Comparison of ENCODE assay signal across 11 cellular contexts in genomic region chr2:68742638-68743037, GRCh38. TPM values are rescaled to one million over a fixed set of nuclear protein-coding genes. Genes with fewer than 3 reads are reported as not detected.
DNase-seq lines count a peak whose midpoint lies in the region; ATAC-seq and TF ChIP-seq lines count a peak whose summit lies in the region.
"Had no signal": no experiment of that assay in that cellular context is flagged by ENCODE, and none has a peak within 500 bp of the region (broad histone marks: within the 10 kb centered on the region; RNA-seq: fewer than 3 reads in every experiment).

No MANE protein-coding gene starts in this region.

- H4K20me1 ChIP-seq in DOHH2 (ENCODE audit: control insufficient read depth, insufficient read depth, low read depth, low read length), result no peaks in the 10 kb centered on the region

- H3K27ac Mint-ChIP-seq in T-cell, result peak overlapping the region; percentile 86 to 94
- H3K27ac Mint-ChIP-seq in MCF 10A (ENCODE audit: low read depth, unreplicated experiment), result no peak overlapping the region

- ATAC-seq in HG02588 (IDR thresholded peaks at IDR 0.05; ENCODE audit: unreplicated experiment) (peak; percentile 40), T-cell (replicated peaks in 1 of 4) (no peak), HG02852 (IDR thresholded peaks at IDR 0.05; ENCODE audit: unreplicated experiment) (no peak)

- peak overlapping the region; percentile 84 for H3K4me2 ChIP-seq in DOHH2 (ENCODE audit: low read length)

- peak overlapping the region in 2 of 3 donors; percentile 41 to 55 for H3K4me3 Mint-ChIP-seq in T-cell
- no peak overlapping the region for H3K4me3 Mint-ChIP-seq in MCF 10A (ENCODE audit: unreplicated experiment)

- peaks cover 57% of the 10 kb centered on the region for H3K36me3 Mint-ChIP-seq in T-cell
- H3K36me3 Mint-ChIP-seq in MCF 10A (ENCODE audit: insufficient read depth, unreplicated experiment), result no peaks in the 10 kb centered on the region

- no peaks in the 10 kb centered on the region for H3K27me3 ChIP-seq in DOHH2 (ENCODE audit: control insufficient read depth, low read length)
- H3K27me3 ChIP-seq: brain microvascular endothelial cell had no signal

- H3K4me1 Mint-ChIP-seq in T-cell (peaks cover 94 to 96% (median 96%) of the 10 kb centered on the region in 3 donors), MCF 10A (ENCODE audit: insufficient read depth, unreplicated experiment) (peaks cover 21% of the 10 kb centered on the region)

- DNase-seq in T-cell, result no peak
- DNase-seq in HCEC 1CT, result no peak
- no peak for DNase-seq in MCF 10A (ENCODE audit: unreplicated experiment)
- DNase-seq: brain microvascular endothelial cell, mammary epithelial cell, NCI-H226, WERI-Rb-1 had no signal

- peaks cover 25% of the 10 kb centered on the region for H3K36me3 ChIP-seq in DOHH2 (ENCODE audit: control insufficient read depth, low read length)
- H3K36me3 ChIP-seq in mesodermal cell (ENCODE audit: control insufficient read depth, insufficient read depth, low read length), result no peaks in the 10 kb centered on the region
- H3K36me3 ChIP-seq: brain microvascular endothelial cell, WERI-Rb-1 had no signal

- peaks cover 33% of the 10 kb centered on the region for H3F3A ChIP-seq in DOHH2 (ENCODE audit: control insufficient read depth, insufficient read depth)

- H3K9me2 ChIP-seq in DOHH2 (replicated peaks; ENCODE audit: control insufficient read depth, low read length), result no peaks in the 10 kb centered on the region

- TF ChIP-seq CTCF in DOHH2 (IDR thresholded peaks at IDR 0.05; ENCODE audit: low read depth, low read length, poor library complexity, severe bottlenecking) (no peak), MCF 10A (IDR thresholded peaks at IDR 0.05; ENCODE audit: unreplicated experiment) (no peak)

- H3K9me3 Mint-ChIP-seq in T-cell, result no peaks in the 10 kb centered on the region
- H3K9me3 Mint-ChIP-seq in MCF 10A (ENCODE audit: unreplicated experiment), result no peaks in the 10 kb centered on the region

- intact Hi-C loops in MCF 10A (cut with micrococcal nuclease), result no loop called here

- H3K27me3 Mint-ChIP-seq in T-cell (no peaks in the 10 kb centered on the region), MCF 10A (ENCODE audit: insufficient read depth, unreplicated experiment) (no peaks in the 10 kb centered on the region)

- POLR2A ChIA-PET in T-cell (lab: Charles Lee) (no interaction called here), MCF 10A (lab: Yijun Ruan, JAX) (interaction anchor here (0.9 to 1.4 kb wide), 3 partner anchors 8 to 45 kb away, joined by 3 read pairs; no protein-coding TSS in a partner anchor)

- H3K4me1 ChIP-seq in DOHH2 (ENCODE audit: control insufficient read depth, low read length), result peaks cover 87% of the 10 kb centered on the region
- H3K4me1 ChIP-seq in mesodermal cell (ENCODE audit: control insufficient read depth, insufficient read depth, low read length, poor library complexity, severe bottlenecking), result peaks cover 16% of the 10 kb centered on the region

- no peaks in the 10 kb centered on the region for H3K9me3 ChIP-seq in DOHH2 (ENCODE audit: control insufficient read depth, insufficient read depth, low read length)
- H3K9me3 ChIP-seq in mesodermal cell (ENCODE audit: control insufficient read depth, low read length), result no peaks in the 10 kb centered on the region

- CTCF ChIA-PET in T-cell (lab: Charles Lee), result interaction anchor here (0.6 to 7.5 kb wide), 6 partner anchors 9 to 284 kb away, joined by 3 to 78 read pairs (median 4); no protein-coding TSS in a partner anchor
- CTCF ChIA-PET in MCF 10A (lab: Yijun Ruan, JAX), result interaction anchor here (0.6 to 7.4 kb wide), 7 partner anchors 9 to 276 kb away, joined by 3 to 64 read pairs (median 4); partner anchors contain the start of gene FBXO48

- no TSS peak for BruUV-seq in MCF 10A (replicated peaks; lab: Mats Ljungman, UMichigan)

- H3K4me3 ChIP-seq in DOHH2 (ENCODE audit: low read length), result peak overlapping the region; percentile 63
- H3K4me3 ChIP-seq in mesodermal cell (ENCODE audit: extremely low read depth, insufficient read depth, low read length, poor library complexity, severe bottlenecking), result no peak overlapping the region

- H3K79me2 ChIP-seq in DOHH2 (ENCODE audit: control insufficient read depth, low read length), result peaks cover 77% of the 10 kb centered on the region

- peak overlapping the region; percentile 68 for H3K27ac ChIP-seq in DOHH2 (ENCODE audit: low read depth, low read length)
- peak overlapping the region; percentile 4 for H3K27ac ChIP-seq in mesodermal cell (ENCODE audit: low read depth, low read length, severe bottlenecking)
- H3K27ac ChIP-seq: brain microvascular endothelial cell, WERI-Rb-1 had no signal

RNA-seq across cellular contexts. Expression of gene ARHGAP25, which starts 8.0 kb away (rescaled TPM):
- total RNA-seq in T-cell (100 to 1,000 TPM; 103 to 134 (median 123) TPM), MCF 10A (2022) (0.93 TPM in 2 replicates)
- 1.9 TPM for polyA plus RNA-seq in mesodermal cell (2013, experiment 1 of 2)
- 0.91 TPM for polyA plus RNA-seq in mesodermal cell (2013, experiment 2 of 2)

Comparison
In these comparisons a context has a peak if more than half of its experiments do, and no peak if none do; other contexts are left out.
1. RNA of gene ARHGAP25, which starts 8.0 kb away (total RNA-seq): 103 to 134 TPM in T-cell; 0.93 TPM in MCF 10A; every median in the first group is over 10 times any median in the second.